ENCODE assay signal across 9 cellular contexts in genomic region chrX:21972721-21973120, GRCh38. TPM values are rescaled to one million over a fixed set of nuclear protein-coding genes. Genes with fewer than 3 reads are reported as not detected.
DNase-seq lines count a peak whose midpoint lies in the region; ATAC-seq, FAIRE-seq and TF ChIP-seq lines count a peak whose summit lies in the region.
"Had no signal": no experiment of that assay in that cellular context is flagged by ENCODE, and none has a peak within 500 bp of the region (broad histone marks: within the 10 kb centered on the region; RNA-seq: fewer than 3 reads in every experiment).

No MANE protein-coding gene starts in this region.

- H3K79me2 ChIP-seq in K562 (ENCODE audit: control insufficient read depth, insufficient read depth, low read length) (no peaks in the 10 kb centered on the region; the same call in 2 of the 3 replicates), trophoblast cell (ENCODE audit: control insufficient read depth, insufficient read depth, low read length, poor library complexity) (no peaks in the 10 kb centered on the region)

- H2AK5ac ChIP-seq in trophoblast cell (ENCODE audit: low read length): no peak overlapping the region

- H3K9ac ChIP-seq in K562 (ENCODE audit: insufficient read depth in 1 of 2, low read depth in 2 of 2, low read length in 2 of 2): no peak overlapping the region
- H3K9ac ChIP-seq in trophoblast cell (ENCODE audit: low read length): no peak overlapping the region

- peak in 2 of 3 experiments; percentile 16 to 24; a peak in 1 of 6 replicates for TF ChIP-seq CTCF in K562 (IDR thresholded peaks at IDR 0.05 in 2 of 3, conservative IDR thresholded peaks at IDR 0.05 in 1 of 3; ENCODE audit: insufficient read depth in 2 of 3, low read depth in 1 of 3, low read length in 3 of 3)

- H3K4me1 ChIP-seq in K562 (replicated peaks in 1 of 2; ENCODE audit: control insufficient read depth in 2 of 2, insufficient read depth in 2 of 2, low read length in 2 of 2) (peaks cover 0 to 3% of the 10 kb centered on the region in 2 experiments; a peak in 3 of 5 replicates), trophoblast cell (ENCODE audit: control insufficient read depth in 1 of 2, insufficient read depth in 2 of 2, low read length in 2 of 2) (peaks cover 7 to 13% of the 10 kb centered on the region in 2 experiments)

- H2BK120ac ChIP-seq in trophoblast cell (ENCODE audit: insufficient read depth, low read length, poor library complexity): no peak overlapping the region

- DNase-seq in EL (peak; percentile 88), RCC 7860 (ENCODE audit: low spot score) (peak; percentile 74), K562 (ENCODE audit: extremely low read depth in 1 of 4, low spot score in 3 of 4) (no peak), trophoblast cell (peak; percentile 70 to 87), cerebellar nuclear complex (lab: John Stamatoyannopoulos, UW) (no peak), NCI-H1048 (lab: John Stamatoyannopoulos, UW) (no peak)
- DNase-seq: GOT3 had no signal

- no peak overlapping the region for H2BK12ac ChIP-seq in trophoblast cell (ENCODE audit: low read length)

- H3K79me1 ChIP-seq in trophoblast cell (ENCODE audit: low read length): peaks cover 6% of the 10 kb centered on the region

- H2BK5ac ChIP-seq in trophoblast cell (ENCODE audit: low read depth, low read length, poor library complexity): peak overlapping the region; percentile 8

- no peaks in the 10 kb centered on the region for H3K27me3 ChIP-seq in K562 (ENCODE audit: control insufficient read depth in 2 of 2, insufficient read depth in 2 of 2, low read length in 2 of 2)
- H3K27me3 ChIP-seq in trophoblast cell (ENCODE audit: insufficient read depth, low read length): no peaks in the 10 kb centered on the region

- no peak overlapping the region for H3K4me3 ChIP-seq in K562
- no peak overlapping the region for H3K4me3 ChIP-seq in trophoblast cell (ENCODE audit: low read depth, low read length)

- H3K4me2 ChIP-seq in K562 (ENCODE audit: insufficient read depth, low read length): no peak overlapping the region
- H3K4me2 ChIP-seq in trophoblast cell (ENCODE audit: low read length): no peak overlapping the region

- H3K27ac ChIP-seq in K562 (ENCODE audit: extremely low read depth, low read depth, low read length) (no peak overlapping the region), trophoblast cell (ENCODE audit: low read depth, low read length) (peak overlapping the region; percentile 92)

- BruUV-seq in K562 (replicated peaks; lab: Mats Ljungman, UMichigan): no TSS peak

- peak overlapping the region; percentile 35 for H4K91ac ChIP-seq in trophoblast cell (ENCODE audit: low read depth, low read length)

- CTCF ChIA-PET in K562 (lab: Yijun Ruan, JAX; ENCODE audit: low intra/inter-chr PET ratio): interaction anchor here (1.1 kb wide), 1 partner anchor 134 kb away, joined by 5 read pairs; no protein-coding TSS in a partner anchor

- intact Hi-C loops in K562 (cut with micrococcal nuclease): loop anchor here (5.0 kb wide), 2 partner anchors 40 to 135 kb away; partner anchors contain the start of gene MBTPS2

- H3K14ac ChIP-seq in trophoblast cell (ENCODE audit: low read length): no peak overlapping the region

- WGBS in K562 (ENCODE audit: insufficient coverage, low coverage, missing lambda C conversion rate): 97% methylated on average over 5 of the region's 7 CpGs
- WGBS in trophoblast cell (ENCODE audit: extremely low coverage, insufficient coverage, insufficient read length): no CpG with 5 or more reads among the region's 7 CpGs

- H3K36me3 ChIP-seq in K562 (ENCODE audit: control insufficient read depth, insufficient read depth, low read length): peaks cover 89% of the 10 kb centered on the region
- H3K36me3 ChIP-seq in trophoblast cell (ENCODE audit: control insufficient read depth in 1 of 2, insufficient read depth in 2 of 2, low read length in 2 of 2): peaks cover 15% of the 10 kb centered on the region in 2 experiments

- no peak overlapping the region for H3K18ac ChIP-seq in trophoblast cell (ENCODE audit: low read length)

- H3K9me3 ChIP-seq in K562 (replicated peaks; ENCODE audit: control insufficient read depth, insufficient read depth, low read depth, low read length): no peaks in the 10 kb centered on the region
- H3K9me3 ChIP-seq in trophoblast cell (ENCODE audit: insufficient read depth, low read depth, low read length): no peaks in the 10 kb centered on the region

- in situ Hi-C loops in K562 (cut with MboI): no loop called here

- peak; percentile 81 for FAIRE-seq in RCC 7860 (lab: Jason Lieb, UNC)
- FAIRE-seq in K562 (lab: Jason Lieb, UNC): no peak

- no peak for TF ChIP-seq EP300 in K562 (IDR thresholded peaks at IDR 0.05; ENCODE audit: low read length)

- TF ChIP-seq RAD21 in K562 (CRISPR knock-in tag; conservative IDR thresholded peaks at IDR 0.05 in 1 of 2, IDR thresholded peaks at IDR 0.05 in 1 of 2): 0 out of 4 replicates have a peak, but pooled peaks of 1 of the 2 experiments have one; percentile 23

- no peaks in the 10 kb centered on the region for H4K20me1 ChIP-seq in K562 (replicated peaks; ENCODE audit: control insufficient read depth, insufficient read depth, low read length)

- no peak for TF ChIP-seq POLR2A in K562 (conservative IDR thresholded peaks at IDR 0.05)

- H4K12ac ChIP-seq in trophoblast cell (ENCODE audit: low read depth, low read length): no peak overlapping the region

- POLR2A ChIA-PET in K562 (lab: Yijun Ruan, JAX): no interaction called here

- ATAC-seq in K562 (peak; percentile 83), GM21528 (IDR thresholded peaks at IDR 0.05; ENCODE audit: low FRiP score, unreplicated experiment) (no peak), GM21786 (IDR thresholded peaks at IDR 0.05; ENCODE audit: unreplicated experiment) (no peak)

- H4K8ac ChIP-seq in trophoblast cell (ENCODE audit: low read depth, low read length): peak overlapping the region; percentile 32

- peaks cover 2% of the 10 kb centered on the region for H3K9me1 ChIP-seq in K562 (ENCODE audit: control insufficient read depth, insufficient read depth, low read length)

- no peak overlapping the region for H3K23ac ChIP-seq in trophoblast cell (ENCODE audit: low read length)

- no peak overlapping the region for H3K4ac ChIP-seq in trophoblast cell (ENCODE audit: low read depth, low read length)

- no peak overlapping the region for H2AFZ ChIP-seq in K562 (ENCODE audit: low read depth, low read length)
- no peak overlapping the region for H2AFZ ChIP-seq in trophoblast cell (ENCODE audit: insufficient read depth, low read length, poor library complexity)

TF ChIP-seq in K562, 482 proteins besides CTCF, POLR2A, EP300 and RAD21:
- peak; percentile 74 for TF ChIP-seq ZNF384 (IDR thresholded peaks at IDR 0.05; ENCODE audit: low read depth, low read length)
- no peak for TF ChIP-seq ZNF75A (CRISPR knock-in tag; IDR thresholded peaks at IDR 0.05)
- no peak for TF ChIP-seq DIDO1 (tag; IDR thresholded peaks at IDR 0.05; ENCODE audit: low read depth)
- TF ChIP-seq ZEB2 (IDR thresholded peaks at IDR 0.05): no peak
TF ChIP-seq in K562: peak in this region for 1.

RNA-seq across cellular contexts. Expression of gene SMS, which starts 32.2 kb away (rescaled TPM):
- total RNA-seq in K562 (2011; cell fraction: chromatin; rRNA removed; ENCODE audit: low replicate concordance): 13.0 and 19.7 TPM in 2 replicates
- total RNA-seq in K562 (2011; cell fraction: nucleolus; rRNA removed): 12.6 and 13.3 TPM in 2 replicates
- total RNA-seq in K562 (2011; cell fraction: nucleoplasm; rRNA removed): 16.6 and 20.2 TPM in 2 replicates
- total RNA-seq in K562 (2014; rRNA removed): 158 and 164 TPM in 2 replicates
- total RNA-seq in K562 (2014; rRNA removed; fragmentation: Illumina TruSeq; extraction: Trizol): 193 and 211 TPM in 2 replicates
- total RNA-seq in K562 (2015; rRNA removed; fragmentation: Illumina TruSeq; extraction: Trizol): 179 and 192 TPM in 2 replicates
- 150 and 152 TPM in 2 replicates for total RNA-seq in K562 (2021)
- polyA plus RNA-seq in K562 (2011; rRNA removed): 75.5 and 111 TPM in 2 replicates
- 63.9 and 64.3 TPM in 2 replicates for polyA plus RNA-seq in K562 (2011; cell fraction: cytosol; rRNA removed)
- polyA plus RNA-seq in K562 (2011; cell fraction: nucleus; rRNA removed): 27.6 and 33.3 TPM in 2 replicates
- polyA plus RNA-seq in K562 (2012): 98.5 and 157 TPM in 2 replicates
- polyA plus RNA-seq in K562 (2014; fragmentation: Illumina TruSeq; extraction: Trizol): 181 and 193 TPM in 2 replicates
- 10 to 100 TPM; 71.1 to 98.5 TPM for polyA plus RNA-seq in K562 (2014; fragmentation: Nextera tagmentation; extraction: Ambion mirVana)
- polyA plus RNA-seq in K562 (2014; rRNA removed): 133 TPM in 2 replicates
- polyA minus RNA-seq in K562 (2011; rRNA and poly(A)+ RNA removed): 95.3 and 96.0 TPM in 2 replicates
- 81.9 and 89.6 TPM in 2 replicates for polyA minus RNA-seq in K562 (2011; cell fraction: cytosol; rRNA and poly(A)+ RNA removed)
- polyA minus RNA-seq in K562 (2011; cell fraction: nucleus; rRNA and poly(A)+ RNA removed): 11.8 and 20.5 TPM in 2 replicates
- polyA plus RNA-seq in trophoblast cell (2013): 177 and 190 TPM in 2 replicates

RNA-seq across cellular contexts. Expression of gene PHEX, which starts 59.4 kb away (rescaled TPM):
- total RNA-seq in K562 (2011; cell fraction: chromatin; rRNA removed; ENCODE audit: low replicate concordance): 0.05 and 0.32 TPM in 2 replicates
- not detected in 2 replicates for total RNA-seq in K562 (2011; cell fraction: nucleolus; rRNA removed)
- total RNA-seq in K562 (2011; cell fraction: nucleoplasm; rRNA removed): 0.15 TPM in 1 of 2 replicates, not detected in the other
- total RNA-seq in K562 (2014; rRNA removed) (0.04 TPM in 1 of 2 replicates, not detected in the other), K562 (2014; rRNA removed; fragmentation: Illumina TruSeq; extraction: Trizol) (0.03 and 0.04 TPM in 2 replicates), K562 (2015; rRNA removed; fragmentation: Illumina TruSeq; extraction: Trizol) (0.11 TPM in 1 of 2 replicates, not detected in the other), K562 (2021) (0.07 TPM in 1 of 2 replicates, not detected in the other)
- polyA plus RNA-seq in K562 (2011; rRNA removed) (0.01 and 0.03 TPM in 2 replicates), K562 (2014; fragmentation: Illumina TruSeq; extraction: Trizol) (not detected in 2 replicates), K562 (2014; fragmentation: Nextera tagmentation; extraction: Ambion mirVana) (not detected), K562 (2014; rRNA removed) (not detected in 2 replicates)
- polyA plus RNA-seq in K562 (2011; cell fraction: cytosol; rRNA removed): 0.01 TPM in 2 replicates
- 0.03 and 0.07 TPM in 2 replicates for polyA plus RNA-seq in K562 (2011; cell fraction: nucleus; rRNA removed)
- polyA plus RNA-seq in K562 (2012): 0.01 TPM in 1 of 2 replicates, not detected in the other
- polyA minus RNA-seq in K562 (2011; rRNA and poly(A)+ RNA removed): 0.42 TPM in 1 of 2 replicates, not detected in the other
- not detected in 2 replicates for polyA minus RNA-seq in K562 (2011; cell fraction: cytosol; rRNA and poly(A)+ RNA removed)
- polyA minus RNA-seq in K562 (2011; cell fraction: nucleus; rRNA and poly(A)+ RNA removed): not detected in 2 replicates
- polyA plus RNA-seq in trophoblast cell (2013): 0.22 and 0.41 TPM in 2 replicates

Comparison
In these comparisons a context has a peak if more than half of its experiments do, and no peak if none do; other contexts are left out.
1. DNase-seq: peak in EL (single experiment), RCC 7860 (single experiment) and trophoblast cell (2 of 2); none in K562 (0 of 4), cerebellar nuclear complex (0 of 2) and NCI-H1048 (single experiment).